22 cellular contexts compared by ENCODE assay signal in genomic region chr14:43145361-43145760, GRCh38.
DNase-seq lines count a peak whose midpoint lies in the region; ATAC-seq, FAIRE-seq and TF ChIP-seq lines count a peak whose summit lies in the region.
"Had no signal": no experiment of that assay in that cellular context is flagged by ENCODE, and none has a peak within 500 bp of the region (broad histone marks: within the 10 kb centered on the region; RNA-seq: fewer than 3 reads in every experiment).

No MANE protein-coding gene starts in this region.

- no peaks in the 10 kb centered on the region for H3K79me1 ChIP-seq in IMR-90 (ENCODE audit: low read depth in 1 of 2, low read length in 2 of 2)

- no peak overlapping the region for H4K5ac ChIP-seq in IMR-90 (ENCODE audit: low read depth, low read length)

- no peak for FAIRE-seq in HepG2 (lab: Jason Lieb, UNC)
- FAIRE-seq in kidney (lab: Jason Lieb, UNC), result peak; percentile 27
- FAIRE-seq: GM12891, GM19239, H54, HTR-8/SVneo had no signal

- H3K79me2 ChIP-seq in HepG2 (ENCODE audit: insufficient read depth, low read length), result no peaks in the 10 kb centered on the region

- TF ChIP-seq EP300 in HepG2 (IDR thresholded peaks at IDR 0.05; ENCODE audit: low read depth in 2 of 2, low read length in 2 of 2) (no peak), HepG2 (CRISPR knock-in tag; IDR thresholded peaks at IDR 0.05; ENCODE audit: borderline replicate concordance) (no peak)

- H3K27ac ChIP-seq in HepG2 (ENCODE audit: extremely low read length, insufficient read depth, low read length), result no peak overlapping the region
- no peak overlapping the region for H3K27ac ChIP-seq in right lobe of liver
- H3K27ac ChIP-seq in IMR-90 (ENCODE audit: insufficient read depth, low read length), result no peak overlapping the region
- H3K27ac ChIP-seq in kidney (ENCODE audit: low read depth in 2 of 2, low read length in 2 of 2), result no peak overlapping the region
- H3K27ac ChIP-seq: C4-2B, HL-60 had no signal

- ATAC-seq in HepG2 (no peak), right lobe of liver (no peak), IMR-90 (ENCODE audit: low read depth) (no peak), HG03135 (IDR thresholded peaks at IDR 0.05; ENCODE audit: unreplicated experiment) (no peak)
- ATAC-seq: GM23338 had no signal

- no peak overlapping the region for H3K4ac ChIP-seq in IMR-90 (ENCODE audit: low read depth, low read length)

- no peak overlapping the region for H2BK120ac ChIP-seq in IMR-90 (ENCODE audit: low read depth, low read length)

- H2AK5ac ChIP-seq in IMR-90 (ENCODE audit: low read depth, low read length), result no peak overlapping the region

- no peak overlapping the region for H3K14ac ChIP-seq in IMR-90 (replicated peaks; ENCODE audit: low read depth, low read length)

- H3K4me1 ChIP-seq in HepG2 (ENCODE audit: insufficient read depth, low read length) (no peaks in the 10 kb centered on the region), right lobe of liver (no peaks in the 10 kb centered on the region), IMR-90 (ENCODE audit: control insufficient read depth, insufficient read depth, low read length) (no peaks in the 10 kb centered on the region), kidney (ENCODE audit: control insufficient read depth in 1 of 2, insufficient read depth in 1 of 2, low read depth in 1 of 2, low read length in 2 of 2) (no peaks in the 10 kb centered on the region)

- H3K56ac ChIP-seq in IMR-90 (ENCODE audit: extremely low read depth, insufficient read depth, low read length), result no peak overlapping the region

- no peak overlapping the region for H2BK20ac ChIP-seq in IMR-90 (ENCODE audit: low read depth, low read length)

- TF ChIP-seq RAD21 in HepG2 (CRISPR knock-in tag; IDR thresholded peaks at IDR 0.05), result no peak
- TF ChIP-seq RAD21 in IMR-90 (IDR thresholded peaks at IDR 0.05; ENCODE audit: low read length), result no peak

- H3K9ac ChIP-seq in HepG2 (ENCODE audit: insufficient read depth, low read depth, low read length) (no peak overlapping the region), IMR-90 (ENCODE audit: low read depth, low read length) (no peak overlapping the region), kidney (ENCODE audit: low read length in 2 of 2) (no peak overlapping the region)

- in situ Hi-C loops in HepG2 (cut with HindIII; ENCODE audit: extremely low pct_ligation_motif_present, low pct_unique_long_range_greater_than_20kb) (no loop called here), IMR-90 (cut with MboI; ENCODE audit: low sequenced_read_pairs) (no loop called here)

- DNase-seq in HepG2 (ENCODE audit: low spot score), result no peak
- no peak for DNase-seq in right lobe of liver
- peak; percentile 34 for DNase-seq in IMR-90
- peak; percentile 21 for DNase-seq in fibroblast of mammary gland (ENCODE audit: low read depth)
- DNase-seq in kidney, result no peak
- DNase-seq in GM10248 (ENCODE audit: extremely low spot score), result no peak
- DNase-seq in activated CD4-positive, CD25-positive, alpha-beta regulatory T cell treated with anti-CD3 and anti-CD28 coated beads, Interleukin-2, amount 50 U/mL, for 72 hours, result no peak
- DNase-seq: 8988T; AML-193; CD4-positive, alpha-beta T cell; DMS153; DMS79 treated with DMSO at 0.1 percent for 48 hours; HCEC 1CT; KG1 had no signal

- H2BK15ac ChIP-seq in IMR-90 (ENCODE audit: low read depth, low read length), result no peak overlapping the region

- no peak overlapping the region for H4K8ac ChIP-seq in IMR-90 (ENCODE audit: low read depth in 2 of 2, low read length in 2 of 2)

- WGBS in HepG2 (ENCODE audit: low lambda C conversion rate), result 1% methylated on average over 2 of the region's 2 CpGs
- WGBS in right lobe of liver (ENCODE audit: insufficient coverage, low coverage, low lambda C conversion rate, missing lambda C conversion rate), result 69% methylated on average over 2 of the region's 2 CpGs
- no CpG with 5 or more reads among the region's 2 CpGs for WGBS in IMR-90 (ENCODE audit: extremely low coverage in 2 of 2, insufficient read length in 1 of 2), 2 experiments

- H3K9me3 ChIP-seq in HepG2 (ENCODE audit: low read length) (peaks cover 87% of the 10 kb centered on the region), right lobe of liver (no peaks in the 10 kb centered on the region), IMR-90 (ENCODE audit: control insufficient read depth, insufficient read depth, low read length) (0 out of 2 replicates have a peak, but pooled peaks cover 2% of the 10 kb centered on the region), kidney (ENCODE audit: control insufficient read depth in 1 of 2, low read length in 2 of 2) (no peaks in the 10 kb centered on the region)

- H2AFZ ChIP-seq in HepG2 (ENCODE audit: low read length) (no peak overlapping the region), IMR-90 (replicated peaks; ENCODE audit: low read length, poor library complexity) (no peak overlapping the region)
- H2AFZ ChIP-seq: GM23338 had no signal

- no peak overlapping the region for H3K23ac ChIP-seq in IMR-90 (ENCODE audit: low read depth, low read length)

- TF ChIP-seq POLR2A in HepG2 (IDR thresholded peaks at IDR 0.05; ENCODE audit: insufficient read depth in 1 of 2, low read depth in 2 of 2, low read length in 2 of 2) (no peak), right lobe of liver (IDR thresholded peaks at IDR 0.05) (no peak), IMR-90 (IDR thresholded peaks at IDR 0.05; ENCODE audit: low read depth, low read length) (no peak)

- H4K20me1 ChIP-seq in HepG2 (ENCODE audit: insufficient read depth, low read length), result no peaks in the 10 kb centered on the region
- no peaks in the 10 kb centered on the region for H4K20me1 ChIP-seq in IMR-90 (ENCODE audit: insufficient read depth, low read length)

- H3K4me2 ChIP-seq in HepG2 (ENCODE audit: low read depth, low read length) (no peak overlapping the region), IMR-90 (ENCODE audit: low read depth, low read length) (no peak overlapping the region)
- H3K4me2 ChIP-seq: GM23338 had no signal

- BruUV-seq in HepG2 (replicated peaks; lab: Mats Ljungman, UMichigan) (no TSS peak), IMR-90 (replicated peaks; lab: Mats Ljungman, UMichigan) (no TSS peak)

- no peak overlapping the region for H3K18ac ChIP-seq in IMR-90 (ENCODE audit: low read depth, low read length)

- H3K9me1 ChIP-seq in IMR-90 (ENCODE audit: insufficient read depth, low read length), result no peaks in the 10 kb centered on the region

- H3K4me3 ChIP-seq in HepG2 (replicated peaks in 1 of 3; ENCODE audit: insufficient read depth in 1 of 3, low read depth in 2 of 3, low read length in 3 of 3) (no peak overlapping the region), right lobe of liver (no peak overlapping the region), IMR-90 (ENCODE audit: insufficient read depth, low read depth, low read length) (no peak overlapping the region), fibroblast of mammary gland (ENCODE audit: control insufficient read depth, low read depth, low read length) (no peak overlapping the region), kidney (ENCODE audit: low read length in 2 of 2) (no peak overlapping the region)
- H3K4me3 ChIP-seq: GM23338 had no signal

- POLR2A ChIA-PET in HepG2 (lab: Yijun Ruan, JAX), result no interaction called here
- POLR2A ChIA-PET in IMR-90 (lab: Charles Lee; ENCODE audit: unreplicated experiment), result no interaction called here
- POLR2A ChIA-PET in GM10248 (lab: Yijun Ruan, JAX), result no interaction called here

- CTCF ChIA-PET in HepG2 (lab: Yijun Ruan, JAX; ENCODE audit: low intra/inter-chr PET ratio, low total read pairs), result no interaction called here
- CTCF ChIA-PET in IMR-90 (lab: Yijun Ruan, JAX), result no interaction called here
- CTCF ChIA-PET in GM10248 (lab: Yijun Ruan, JAX), result no interaction called here

- H3K27me3 ChIP-seq in HepG2 (ENCODE audit: control insufficient read depth in 1 of 2, insufficient read depth in 2 of 2, low read length in 2 of 2), result no peaks in the 10 kb centered on the region
- no peaks in the 10 kb centered on the region for H3K27me3 ChIP-seq in right lobe of liver
- no peaks in the 10 kb centered on the region for H3K27me3 ChIP-seq in IMR-90 (ENCODE audit: control insufficient read depth, insufficient read depth, low read length)

- no peaks in the 10 kb centered on the region for H3K36me3 ChIP-seq in HepG2 (replicated peaks in 1 of 2; ENCODE audit: control insufficient read depth in 1 of 2, insufficient read depth in 2 of 2, low read length in 2 of 2)
- no peaks in the 10 kb centered on the region for H3K36me3 ChIP-seq in right lobe of liver
- no peaks in the 10 kb centered on the region for H3K36me3 ChIP-seq in IMR-90 (ENCODE audit: control insufficient read depth, insufficient read depth, low read length)
- H3K36me3 ChIP-seq in kidney (ENCODE audit: control insufficient read depth in 1 of 2, insufficient read depth in 2 of 2, low read length in 2 of 2), result no peaks in the 10 kb centered on the region

- dilution Hi-C loops in IMR-90 (cut with HindIII; ENCODE audit: low sequenced_read_pairs, unreplicated experiment), result no loop called here

- H4K91ac ChIP-seq in IMR-90 (ENCODE audit: insufficient read depth, low read depth, low read length), result no peak overlapping the region

- no peak overlapping the region for H2BK5ac ChIP-seq in IMR-90 (ENCODE audit: low read depth, low read length, poor library complexity, severe bottlenecking)

- TF ChIP-seq CTCF in HepG2 (CRISPR knock-in tag; IDR thresholded peaks at IDR 0.05) (no peak), right lobe of liver (IDR thresholded peaks at IDR 0.05) (no peak), IMR-90 (conservative IDR thresholded peaks at IDR 0.05; ENCODE audit: low read depth, low read length) (no peak), fibroblast of mammary gland (conservative IDR thresholded peaks at IDR 0.05; ENCODE audit: control insufficient read depth, insufficient read depth, low read depth, low read length) (no peak), kidney (IDR thresholded peaks at IDR 0.05; ENCODE audit: borderline replicate concordance, extremely low read depth, insufficient read depth) (no peak), GM10248 (IDR thresholded peaks at IDR 0.05; ENCODE audit: control extremely low read depth, extremely low read depth, low read depth, missing control alignments) (no peak)

- intact Hi-C loops in HepG2 (cut with micrococcal nuclease; ENCODE audit: unreplicated experiment) (no loop called here), right lobe of liver (cut with DNase I) (no loop called here), IMR-90 (cut with micrococcal nuclease) (no loop called here), kidney (cut with DNase I) (no loop called here)

- no peak overlapping the region for H2AK9ac ChIP-seq in IMR-90 (replicated peaks; ENCODE audit: low read depth, low read length, poor library complexity)

TF ChIP-seq in HepG2, 621 proteins besides CTCF, POLR2A, EP300 and RAD21:
- TF ChIP-seq TMF1 (CRISPR knock-in tag; IDR thresholded peaks at IDR 0.05; ENCODE audit: low read depth) (no peak), MBNL3 (CRISPR knock-in tag; conservative IDR thresholded peaks at IDR 0.05) (0 out of 2 replicates have a peak, but pooled peaks have one; percentile 9)

TF ChIP-seq in IMR-90, 13 proteins besides CTCF, POLR2A, EP300 and RAD21 (continues in another document):
- TF ChIP-seq CHD1 (IDR thresholded peaks at IDR 0.05; ENCODE audit: low read depth, low read length), result no peak

Comparison
In these comparisons a context has a peak if more than half of its experiments do, and no peak if none do; other contexts are left out.
1. DNase-seq: peak in IMR-90 (single experiment) and fibroblast of mammary gland (single experiment); none in HepG2 (single experiment), right lobe of liver (0 of 3), kidney (single experiment), GM10248 (single experiment) and activated CD4-positive, CD25-positive, alpha-beta regulatory T cell treated with anti-CD3 and anti-CD28 coated beads, Interleukin-2, amount 50 U/mL, for 72 hours (single experiment).